In genomic region chr13:105327727-105328126, GRCh38 we compare ENCODE assay signal across 16 cellular contexts.
DNase-seq lines count a peak whose midpoint lies in the region; ATAC-seq lines count a peak whose summit lies in the region.
"Had no signal": no experiment of that assay in that cellular context is flagged by ENCODE, and none has a peak within 500 bp of the region (broad histone marks: within the 10 kb centered on the region; RNA-seq: fewer than 3 reads in every experiment).

No MANE protein-coding gene starts in this region.

- DNase-seq in DMS153 (lab: John Stamatoyannopoulos, UW) (peak; percentile 9), DMS153 treated with DMSO at 0.1 percent for 48 hours (lab: John Stamatoyannopoulos, UW; ENCODE audit: unreplicated experiment) (no peak), M059J (ENCODE audit: low read depth) (peak; percentile 58), NCI-H774 (lab: John Stamatoyannopoulos, UW) (peak; percentile 25), mesenchymal stem cell (peak; percentile 18), SW 1271 (lab: John Stamatoyannopoulos, UW) (no peak)
- DNase-seq in stimulated activated CD8-positive, alpha-beta memory T cell treated with anti-CD3 and anti-CD28 coated beads, Interleukin-4, amount 100 ng/mL, for 48 hours, result no peak
- DNase-seq: CD8-positive, alpha-beta memory T cell; HCEC 1CT; NCI-H446; NCI-H82; Right ventricle myocardium superior; SK-N-SH had no signal

- WGBS in mesenchymal stem cell, result 57% methylated on average over 2 of the region's 3 CpGs

- H3K18ac ChIP-seq in mesenchymal stem cell (ENCODE audit: low read depth in 1 of 2, low read length in 2 of 2), result no peak overlapping the region

- H4K8ac ChIP-seq in mesenchymal stem cell (ENCODE audit: low read length), result no peak overlapping the region

- no peak overlapping the region for H3K27ac ChIP-seq in mesenchymal stem cell (ENCODE audit: low read length, poor library complexity, severe bottlenecking)
- H3K27ac ChIP-seq: 22Rv1 had no signal

- no peak overlapping the region for H2BK5ac ChIP-seq in mesenchymal stem cell (ENCODE audit: low read depth, low read length, poor library complexity, severe bottlenecking)

- H3K4me2 ChIP-seq in mesenchymal stem cell (ENCODE audit: low read length, poor library complexity, severe bottlenecking), result no peak overlapping the region
- H3K4me2 ChIP-seq: SK-N-SH had no signal

- H3K23ac ChIP-seq in mesenchymal stem cell (ENCODE audit: low read length in 2 of 2), result no peak overlapping the region

- H2AFZ ChIP-seq in mesenchymal stem cell (ENCODE audit: low read depth, low read length), result no peak overlapping the region

- H3K79me1 ChIP-seq in mesenchymal stem cell (replicated peaks; ENCODE audit: low read length, poor library complexity, severe bottlenecking), result no peaks in the 10 kb centered on the region

- H2AK5ac ChIP-seq in mesenchymal stem cell (ENCODE audit: low read length, severe bottlenecking), result no peak overlapping the region

- no peak overlapping the region for H4K91ac ChIP-seq in mesenchymal stem cell (ENCODE audit: low read length)

- H3K27me3 ChIP-seq in mesenchymal stem cell (ENCODE audit: control insufficient read depth in 1 of 2, insufficient read depth in 1 of 2, low read length in 2 of 2), result no peaks in the 10 kb centered on the region

- no peaks in the 10 kb centered on the region for H3K36me3 ChIP-seq in mesenchymal stem cell (ENCODE audit: control insufficient read depth in 1 of 2, insufficient read depth in 2 of 2, low read depth in 1 of 2, low read length in 2 of 2)

- H3K9me3 ChIP-seq in mesenchymal stem cell (ENCODE audit: control insufficient read depth, low read length), result peaks cover 19% of the 10 kb centered on the region
- H3K9me3 ChIP-seq: SK-N-SH had no signal

- H2BK120ac ChIP-seq in mesenchymal stem cell (ENCODE audit: low read depth, low read length), result no peak overlapping the region

- H3K4me1 ChIP-seq in mesenchymal stem cell (ENCODE audit: control insufficient read depth, insufficient read depth, low read depth, low read length), result no peaks in the 10 kb centered on the region

- no peak overlapping the region for H3K9ac ChIP-seq in mesenchymal stem cell (ENCODE audit: low read length)
- H3K9ac ChIP-seq: SK-N-SH had no signal

- no peak for ATAC-seq in GM18867 (IDR thresholded peaks at IDR 0.05; ENCODE audit: unreplicated experiment)
- ATAC-seq: GM12878 had no signal

- H2BK15ac ChIP-seq in mesenchymal stem cell (ENCODE audit: low read depth, poor library complexity, severe bottlenecking), result no peak overlapping the region

- H3K4me3 ChIP-seq in mesenchymal stem cell (ENCODE audit: insufficient read depth in 1 of 2, low read depth in 1 of 2, low read length in 2 of 2), result no peak overlapping the region
- H3K4me3 ChIP-seq: GM12878 had no signal

- H2BK12ac ChIP-seq in mesenchymal stem cell (ENCODE audit: low read length in 2 of 2), result no peak overlapping the region

- H3K4ac ChIP-seq in mesenchymal stem cell (ENCODE audit: low read depth in 1 of 2, low read length in 2 of 2), result no peak overlapping the region

- no peak overlapping the region for H3K14ac ChIP-seq in mesenchymal stem cell (ENCODE audit: low read length in 2 of 2)

Comparison
In these comparisons a context has a peak if more than half of its experiments do, and no peak if none do; other contexts are left out.
1. DNase-seq: peak in DMS153 (single experiment), M059J (single experiment), NCI-H774 (single experiment) and mesenchymal stem cell (single experiment); none in DMS153 treated with DMSO at 0.1 percent for 48 hours (single experiment), stimulated activated CD8-positive, alpha-beta memory T cell treated with anti-CD3 and anti-CD28 coated beads, Interleukin-4, amount 100 ng/mL, for 48 hours (single experiment) and SW 1271 (0 of 2).